38 cellular contexts compared by ENCODE assay signal in genomic region chr19:44701228-44701627, GRCh38. TPM values are rescaled to one million over a fixed set of nuclear protein-coding genes. Genes with fewer than 3 reads are reported as not detected.
"Had no signal": no experiment of that assay in that cellular context is flagged by ENCODE, and none has a peak within 500 bp of the region (broad histone marks: within the 10 kb centered on the region; RNA-seq: fewer than 3 reads in every experiment).

No MANE protein-coding gene starts in this region.

- H3K4me3 ChIP-seq: adrenal gland, body of pancreas, esophagus muscularis mucosa, gastrocnemius medialis had no signal

- H3K27me3 ChIP-seq: adrenal gland, body of pancreas, foreskin keratinocyte, gastrocnemius medialis had no signal

- H3K27me3 Mint-ChIP-seq: activated CD4-positive, alpha-beta memory T cell treated with anti-CD3 and anti-CD28 coated beads for 36 hours; activated naive CD4-positive, alpha-beta T cell treated with anti-CD3 and anti-CD28 coated beads, Interleukin-2, amount 50 U/mL, for 24 hours had no signal

- H3K4me1 Mint-ChIP-seq: activated CD4-positive, alpha-beta T cell treated with anti-CD3 and anti-CD28 coated beads for 36 hours; activated CD4-positive, alpha-beta T cell treated with anti-CD3 and anti-CD28 coated beads, Interleukin-2, amount 10 ng/mL, durations not matched to agents 24 days and 14 days; activated CD8-positive, alpha-beta memory T cell treated with anti-CD3 and anti-CD28 coated beads, Interleukin-2, amount 10 ng/mL, durations not matched to agents 7 days and 5 days; activated naive CD4-positive, alpha-beta T cell treated with anti-CD3 and anti-CD28 coated beads, Interleukin-2, amount 50 U/mL, for 24 hours; activated naive CD8-positive, alpha-beta T cell treated with anti-CD3 and anti-CD28 coated beads, Interleukin-2, amount 50 U/mL, for 24 hours had no signal

- H3K9me3 Mint-ChIP-seq: activated CD4-positive, alpha-beta memory T cell treated with anti-CD3 and anti-CD28 coated beads for 36 hours; activated CD4-positive, alpha-beta T cell treated with anti-CD3 and anti-CD28 coated beads, Interleukin-2, amount 10 ng/mL, durations not matched to agents 24 days and 14 days; activated naive CD4-positive, alpha-beta T cell treated with anti-CD3 and anti-CD28 coated beads for 36 hours; activated naive CD4-positive, alpha-beta T cell treated with anti-CD3 and anti-CD28 coated beads, Interleukin-2, amount 50 U/mL, for 24 hours; activated naive CD8-positive, alpha-beta T cell treated with anti-CD3 and anti-CD28 coated beads for 36 hours; activated naive CD8-positive, alpha-beta T cell treated with anti-CD3 and anti-CD28 coated beads, Interleukin-2, amount 50 U/mL, for 24 hours; activated T-helper 1 cell treated with anti-CD3 and anti-CD28 coated beads, Interleukin-12 subunit alpha, Interleukin-12 subunit beta, Interleukin-2, Interleukin-4 antibody, amounts not matched to agents 30 ng/mL and 10 ng/mL and 1 ng/mL, durations not matched to agents 14 hours and 24 hours and 36 hours; activated T-helper 2 cell treated with anti-CD3 and anti-CD28 coated beads, Interferon-gamma antibody, Interleukin-2, Interleukin-4, amounts not matched to agents 10 μg/mL and 5 μg/mL and 100 μg/mL, durations not matched to agents 14 hours and 24 hours and 36 hours; effector memory CD8-positive, alpha-beta T cell; T-helper 2 cell treated with Interferon-gamma antibody and Interleukin-4, amounts not matched to agents 5 μg/mL and 100 μg/mL, for 36 hours had no signal

- H3K36me3 Mint-ChIP-seq: activated CD4-positive, alpha-beta memory T cell treated with anti-CD3 and anti-CD28 coated beads for 36 hours; activated CD8-positive, alpha-beta memory T cell treated with anti-CD3 and anti-CD28 coated beads, Interleukin-2, amount 10 ng/mL, durations not matched to agents 7 days and 5 days; activated naive CD4-positive, alpha-beta T cell treated with anti-CD3 and anti-CD28 coated beads, Interleukin-2, amount 50 U/mL, for 24 hours; activated naive CD8-positive, alpha-beta T cell treated with anti-CD3 and anti-CD28 coated beads for 36 hours had no signal

- DNase-seq: activated CD4-positive, alpha-beta memory T cell treated with anti-CD3 and anti-CD28 coated beads for 36 hours; activated CD4-positive, alpha-beta T cell treated with anti-CD3 and anti-CD28 coated beads for 36 hours; activated CD4-positive, alpha-beta T cell treated with anti-CD3 and anti-CD28 coated beads, Interleukin-2, amount 10 ng/mL, durations not matched to agents 24 days and 14 days; activated CD4-positive, CD25-positive, alpha-beta regulatory T cell; activated CD4-positive, CD25-positive, alpha-beta regulatory T cell treated with anti-CD3 and anti-CD28 coated beads, Interleukin-2, amount 50 U/mL, for 72 hours; activated CD8-positive, alpha-beta memory T cell treated with anti-CD3 and anti-CD28 coated beads, Interleukin-2, amount 10 ng/mL, durations not matched to agents 7 days and 5 days; activated CD8-positive, alpha-beta memory T cell treated with anti-CD3 and anti-CD28 coated beads, Interleukin-2, amount 50 U/mL, for 4 hours; activated CD8-positive, alpha-beta T cell treated with anti-CD3 and anti-CD28 coated beads, Interleukin-2, amount 10 ng/mL, durations not matched to agents 7 days and 5 days; activated effector memory CD4-positive, alpha-beta T cell treated with anti-CD3 and anti-CD28 coated beads, Interleukin-2, amount 50 U/mL, for 16 hours; activated naive CD4-positive, alpha-beta T cell treated with anti-CD3 and anti-CD28 coated beads for 36 hours; activated naive CD8-positive, alpha-beta T cell treated with anti-CD3 and anti-CD28 coated beads for 36 hours; activated naive CD8-positive, alpha-beta T cell treated with anti-CD3 and anti-CD28 coated beads, Interleukin-2, amount 50 U/mL, for 24 hours; activated T-cell treated with anti-CD3 and anti-CD28 coated beads, Interleukin-2, amount 50 U/mL, for 1 hour; activated T-cell treated with anti-CD3 and anti-CD28 coated beads, Interleukin-2, amount 50 U/mL, for 48 hours; adrenal gland; amygdala; aorta; body of pancreas; caudate nucleus; cortex of kidney; dermis blood vessel endothelial cell; effector CD4-positive, alpha-beta T cell; effector memory CD8-positive, alpha-beta T cell; erythroblast; foreskin keratinocyte; gastrocnemius medialis; glutamatergic neuron; T-helper 1 cell; T-helper 17 cell; T1000 had no signal

- H3K36me3 ChIP-seq: adrenal gland, esophagus muscularis mucosa, gastrocnemius medialis had no signal

- ATAC-seq: activated CD4-positive, alpha-beta T cell treated with anti-CD3 and anti-CD28 coated beads for 36 hours; activated CD8-positive, alpha-beta memory T cell treated with anti-CD3 and anti-CD28 coated beads, Interleukin-2, amount 10 ng/mL, durations not matched to agents 7 days and 5 days; activated CD8-positive, alpha-beta T cell treated with anti-CD3 and anti-CD28 coated beads, Interleukin-2, amount 10 ng/mL, durations not matched to agents 7 days and 5 days; activated naive CD8-positive, alpha-beta T cell treated with anti-CD3 and anti-CD28 coated beads, Interleukin-2, amount 50 U/mL, for 24 hours; body of pancreas; effector memory CD8-positive, alpha-beta T cell; foreskin keratinocyte; gastrocnemius medialis; T-helper 17 cell had no signal

- H3K27ac ChIP-seq: adrenal gland, body of pancreas, esophagus muscularis mucosa, foreskin keratinocyte, gastrocnemius medialis had no signal

- H3K9me3 ChIP-seq: adrenal gland, body of pancreas, esophagus muscularis mucosa, gastrocnemius medialis had no signal

- H3K27ac Mint-ChIP-seq: activated CD4-positive, alpha-beta memory T cell treated with anti-CD3 and anti-CD28 coated beads for 36 hours; activated CD4-positive, alpha-beta T cell treated with anti-CD3 and anti-CD28 coated beads for 36 hours; activated CD4-positive, alpha-beta T cell treated with anti-CD3 and anti-CD28 coated beads, Interleukin-2, amount 10 ng/mL, durations not matched to agents 24 days and 14 days; activated CD8-positive, alpha-beta memory T cell treated with anti-CD3 and anti-CD28 coated beads, Interleukin-2, amount 10 ng/mL, durations not matched to agents 7 days and 5 days; activated CD8-positive, alpha-beta T cell treated with anti-CD3 and anti-CD28 coated beads, Interleukin-2, amount 10 ng/mL, durations not matched to agents 7 days and 5 days; activated naive CD4-positive, alpha-beta T cell treated with anti-CD3 and anti-CD28 coated beads for 36 hours; activated naive CD4-positive, alpha-beta T cell treated with anti-CD3 and anti-CD28 coated beads, Interleukin-2, amount 50 U/mL, for 24 hours; activated naive CD8-positive, alpha-beta T cell treated with anti-CD3 and anti-CD28 coated beads for 36 hours; activated naive CD8-positive, alpha-beta T cell treated with anti-CD3 and anti-CD28 coated beads, Interleukin-2, amount 50 U/mL, for 24 hours; activated T-helper 1 cell treated with anti-CD3 and anti-CD28 coated beads, Interleukin-12 subunit alpha, Interleukin-12 subunit beta, Interleukin-2, Interleukin-4 antibody, amounts not matched to agents 30 ng/mL and 10 ng/mL and 1 ng/mL, durations not matched to agents 14 hours and 24 hours and 36 hours; activated T-helper 2 cell treated with anti-CD3 and anti-CD28 coated beads, Interferon-gamma antibody, Interleukin-2, Interleukin-4, amounts not matched to agents 10 μg/mL and 5 μg/mL and 100 μg/mL, durations not matched to agents 14 hours and 24 hours and 36 hours; effector memory CD8-positive, alpha-beta T cell; T-helper 17 cell; T-helper 2 cell treated with Interferon-gamma antibody and Interleukin-4, amounts not matched to agents 5 μg/mL and 100 μg/mL, for 36 hours had no signal

- FAIRE-seq: colon had no signal

- H3K4me1 ChIP-seq: esophagus muscularis mucosa, foreskin keratinocyte, gastrocnemius medialis had no signal

- H3K4me3 Mint-ChIP-seq: activated CD4-positive, alpha-beta memory T cell treated with anti-CD3 and anti-CD28 coated beads for 36 hours; activated CD4-positive, alpha-beta T cell treated with anti-CD3 and anti-CD28 coated beads for 36 hours; activated CD4-positive, alpha-beta T cell treated with anti-CD3 and anti-CD28 coated beads, Interleukin-2, amount 10 ng/mL, durations not matched to agents 24 days and 14 days; activated CD8-positive, alpha-beta memory T cell treated with anti-CD3 and anti-CD28 coated beads, Interleukin-2, amount 10 ng/mL, durations not matched to agents 7 days and 5 days; activated CD8-positive, alpha-beta T cell treated with anti-CD3 and anti-CD28 coated beads, Interleukin-2, amount 10 ng/mL, durations not matched to agents 7 days and 5 days; activated naive CD4-positive, alpha-beta T cell treated with anti-CD3 and anti-CD28 coated beads for 36 hours; activated naive CD4-positive, alpha-beta T cell treated with anti-CD3 and anti-CD28 coated beads, Interleukin-2, amount 50 U/mL, for 24 hours; activated naive CD8-positive, alpha-beta T cell treated with anti-CD3 and anti-CD28 coated beads for 36 hours; activated naive CD8-positive, alpha-beta T cell treated with anti-CD3 and anti-CD28 coated beads, Interleukin-2, amount 50 U/mL, for 24 hours; activated T-helper 1 cell treated with anti-CD3 and anti-CD28 coated beads, Interleukin-12 subunit alpha, Interleukin-12 subunit beta, Interleukin-2, Interleukin-4 antibody, amounts not matched to agents 30 ng/mL and 10 ng/mL and 1 ng/mL, durations not matched to agents 14 hours and 24 hours and 36 hours; effector memory CD8-positive, alpha-beta T cell; T-helper 17 cell; T-helper 2 cell treated with Interferon-gamma antibody and Interleukin-4, amounts not matched to agents 5 μg/mL and 100 μg/mL, for 36 hours had no signal

RNA-seq across cellular contexts. Expression of gene CEACAM16, which starts 2.3 kb away (rescaled TPM):
- total RNA-seq: activated CD4-positive, alpha-beta memory T cell treated with anti-CD3 and anti-CD28 coated beads for 36 hours; activated CD4-positive, alpha-beta T cell treated with anti-CD3 and anti-CD28 coated beads for 36 hours; activated CD4-positive, alpha-beta T cell treated with anti-CD3 and anti-CD28 coated beads, Interleukin-2, amount 10 ng/mL, durations not matched to agents 24 days and 14 days; activated CD8-positive, alpha-beta memory T cell treated with anti-CD3 and anti-CD28 coated beads for 36 hours; activated CD8-positive, alpha-beta memory T cell treated with anti-CD3 and anti-CD28 coated beads, Interleukin-2, amount 10 ng/mL, durations not matched to agents 7 days and 5 days; activated CD8-positive, alpha-beta T cell treated with anti-CD3 and anti-CD28 coated beads, Interleukin-2, amount 10 ng/mL, durations not matched to agents 7 days and 5 days; activated naive CD4-positive, alpha-beta T cell treated with anti-CD3 and anti-CD28 coated beads for 36 hours; activated naive CD8-positive, alpha-beta T cell treated with anti-CD3 and anti-CD28 coated beads for 36 hours; activated T-helper 1 cell treated with anti-CD3 and anti-CD28 coated beads, Interleukin-12 subunit alpha, Interleukin-12 subunit beta, Interleukin-2, Interleukin-4 antibody, amounts not matched to agents 30 ng/mL and 10 ng/mL and 1 ng/mL, durations not matched to agents 14 hours and 24 hours and 36 hours; activated T-helper 2 cell treated with anti-CD3 and anti-CD28 coated beads, Interferon-gamma antibody, Interleukin-2, Interleukin-4, amounts not matched to agents 10 μg/mL and 5 μg/mL and 100 μg/mL, durations not matched to agents 14 hours and 24 hours and 36 hours; chondrocyte; esophagus muscularis mucosa; foreskin keratinocyte; gastrocnemius medialis; T-helper 17 cell had no signal
- polyA plus RNA-seq: aorta, foreskin keratinocyte had no signal
